Comparison of ENCODE assay signal across 8 cellular contexts in genomic region chr12:94676011-94676709, GRCh38. TPM values are rescaled to one million over a fixed set of nuclear protein-coding genes. Genes with fewer than 3 reads are reported as not detected.
DNase-seq lines count a peak whose midpoint lies in the region; ATAC-seq, FAIRE-seq and TF ChIP-seq lines count a peak whose summit lies in the region.

No MANE protein-coding gene starts in this region.

- peaks cover 4% of the 10 kb centered on the region for H3K27me3 Mint-ChIP-seq in CD8-positive, alpha-beta T cell (ENCODE audit: low read depth)
- H3K27me3 Mint-ChIP-seq in stimulated activated naive B cell treated with anti-CD40 and anti-IgM and Interleukin-4, amounts not matched to agents 10 μg/mL and 1 μg/mL and 100 μg/mL, for 72 hours: no peaks in the 10 kb centered on the region

- H4K5ac ChIP-seq in H1 (ENCODE audit: insufficient read length, low read depth, low read length): no peak overlapping the region

- intact Hi-C loops in CD8-positive, alpha-beta T cell (cut with DNase I, micrococcal nuclease): no loop called here

- TF ChIP-seq EP300 in H1 (IDR thresholded peaks at IDR 0.05; ENCODE audit: borderline replicate concordance in 1 of 2, low read depth in 2 of 2, low read length in 2 of 2): no peak

- no peak overlapping the region for H2AFZ ChIP-seq in H1 (ENCODE audit: low read length)

- no peaks in the 10 kb centered on the region for H3K27me3 ChIP-seq in CD8-positive, alpha-beta T cell (ENCODE audit: insufficient read depth, low read length)
- no peaks in the 10 kb centered on the region for H3K27me3 ChIP-seq in H1 (replicated peaks in 1 of 4; ENCODE audit: control insufficient read depth in 3 of 4, extremely low read depth in 1 of 4, insufficient read depth in 3 of 4, low read length in 3 of 4)

- no peaks in the 10 kb centered on the region for H3K23me2 ChIP-seq in H1 (ENCODE audit: low read depth, low read length)

- peak overlapping the region; percentile 39 for H3K27ac ChIP-seq in CD8-positive, alpha-beta T cell (ENCODE audit: low read depth, low read length)
- H3K27ac ChIP-seq in H1 (ENCODE audit: low read depth, low read length): no peak overlapping the region

- FAIRE-seq in H1 (lab: Jason Lieb, UNC): no peak

- no peak overlapping the region for H3K4me3 ChIP-seq in CD8-positive, alpha-beta T cell (ENCODE audit: low read depth, low read length)
- H3K4me3 ChIP-seq in Jurkat, Clone E6-1 (ENCODE audit: low read length): no peak overlapping the region
- H3K4me3 ChIP-seq in H1 (ENCODE audit: extremely low read depth in 1 of 4, insufficient read depth in 2 of 4, low read depth in 3 of 4, low read length in 4 of 4): no peak overlapping the region

- CTCF ChIA-PET in CD8-positive, alpha-beta T cell (lab: Charles Lee): no interaction called here
- CTCF ChIA-PET in H1 (lab: Charles Lee; ENCODE audit: partially characterized antibody): interaction anchor here (0.6 kb wide), 1 partner anchor 305 kb away, joined by 3 read pairs; no protein-coding TSS in a partner anchor

- no peak overlapping the region for H3K56ac ChIP-seq in H1 (replicated peaks; ENCODE audit: insufficient read length, low read depth, low read length)

- H2BK15ac ChIP-seq in H1 (ENCODE audit: low read length): no peak overlapping the region

- no peaks in the 10 kb centered on the region; the same call in 1 of the 2 replicates for H3K79me1 ChIP-seq in H1 (ENCODE audit: low read depth, low read length)

- no peak overlapping the region for H3K14ac ChIP-seq in H1 (ENCODE audit: insufficient read length)

- H3K4ac ChIP-seq in H1 (replicated peaks; ENCODE audit: insufficient read length, low read depth, low read length): no peak overlapping the region

- H3K9me3 ChIP-seq in CD8-positive, alpha-beta T cell (ENCODE audit: low read length): no peaks in the 10 kb centered on the region
- H3K9me3 ChIP-seq in H1 (ENCODE audit: insufficient read depth in 2 of 2, low read depth in 1 of 2, low read length in 1 of 2): no peaks in the 10 kb centered on the region

- H3K18ac ChIP-seq in H1 (ENCODE audit: extremely low read depth, low read length): no peak overlapping the region; the same call in 1 of the 2 replicates

- H3K4me1 ChIP-seq in CD8-positive, alpha-beta T cell (ENCODE audit: insufficient read depth, low read length): peaks cover 20% of the 10 kb centered on the region
- peaks cover 0 to 6% (median 1%) of the 10 kb centered on the region in 4 experiments; a peak in 3 of 7 replicates for H3K4me1 ChIP-seq in H1 (replicated peaks in 1 of 4; ENCODE audit: control insufficient read depth in 3 of 4, insufficient read depth in 4 of 4, low read length in 3 of 4)

- no peak overlapping the region for H3K4me2 ChIP-seq in H1 (ENCODE audit: insufficient read depth in 1 of 2, low read depth in 2 of 2, low read length in 2 of 2)

- no peak overlapping the region for H2BK12ac ChIP-seq in H1 (ENCODE audit: low read depth, low read length)

- peak; percentile 94 for ATAC-seq in CD8-positive, alpha-beta T cell
- peak; percentile 62 for ATAC-seq in GM19467 (IDR thresholded peaks at IDR 0.05; ENCODE audit: unreplicated experiment)
- ATAC-seq in stimulated activated naive B cell treated with anti-CD40 and anti-IgM and Interleukin-4, amounts not matched to agents 10 μg/mL and 1 μg/mL and 100 μg/mL, for 72 hours (replicated peaks): peak; percentile 92 to 95

- no peaks in the 10 kb centered on the region for H3K79me2 ChIP-seq in H1 (ENCODE audit: control insufficient read depth in 1 of 2, insufficient read depth in 2 of 2, low read length in 2 of 2)

- no peak for TF ChIP-seq POLR2A in H1 (IDR thresholded peaks at IDR 0.05; ENCODE audit: control extremely low read depth in 1 of 2, low read depth in 2 of 2, low read length in 2 of 2)

- peak in 5 of 7 experiments; percentile 14 to 51 (median 15) for DNase-seq in CD8-positive, alpha-beta T cell
- DNase-seq in Jurkat, Clone E6-1 (ENCODE audit: low read depth, low spot score): peak; percentile 72
- DNase-seq in H1 (ENCODE audit: low read depth in 1 of 2, low spot score in 2 of 2) (no peak), NCI-H526 treated with DMSO at 0.1 percent for 48 hours (lab: John Stamatoyannopoulos, UW) (no peak), NCI-H2107 (lab: John Stamatoyannopoulos, UW) (no peak), T-helper 9 cell (no peak)
- peak; percentile 23 for DNase-seq in stimulated activated naive B cell treated with anti-CD40 and anti-IgM and Interleukin-4, amounts not matched to agents 10 μg/mL and 1 μg/mL and 100 μg/mL, for 72 hours

- no peaks in the 10 kb centered on the region for H3K36me3 ChIP-seq in CD8-positive, alpha-beta T cell (ENCODE audit: insufficient read depth, low read length)
- H3K36me3 ChIP-seq in H1 (ENCODE audit: control insufficient read depth in 2 of 4, insufficient read depth in 4 of 4, low read length in 3 of 4): no peaks in the 10 kb centered on the region

- no peak overlapping the region for H2AK5ac ChIP-seq in H1 (ENCODE audit: low read depth, low read length)

- peaks cover 29% of the 10 kb centered on the region for H3K4me1 Mint-ChIP-seq in CD8-positive, alpha-beta T cell (ENCODE audit: low read depth)
- peaks cover 26 to 40% of the 10 kb centered on the region in 2 donors for H3K4me1 Mint-ChIP-seq in stimulated activated naive B cell treated with anti-CD40 and anti-IgM and Interleukin-4, amounts not matched to agents 10 μg/mL and 1 μg/mL and 100 μg/mL, for 72 hours

- no peaks in the 10 kb centered on the region for H3K9me3 Mint-ChIP-seq in CD8-positive, alpha-beta T cell
- H3K9me3 Mint-ChIP-seq in stimulated activated naive B cell treated with anti-CD40 and anti-IgM and Interleukin-4, amounts not matched to agents 10 μg/mL and 1 μg/mL and 100 μg/mL, for 72 hours: peaks cover 3 to 4% of the 10 kb centered on the region in 2 donors

- no peak overlapping the region for H3K23ac ChIP-seq in H1 (ENCODE audit: insufficient read length)

- H4K20me1 ChIP-seq in H1 (replicated peaks in 1 of 2; ENCODE audit: control insufficient read depth in 1 of 2, insufficient read depth in 2 of 2, low read length in 2 of 2): no peaks in the 10 kb centered on the region

- H3K27ac Mint-ChIP-seq in CD8-positive, alpha-beta T cell: peak overlapping the region; percentile 92
- peak overlapping the region; percentile 85 for H3K27ac Mint-ChIP-seq in stimulated activated naive B cell treated with anti-CD40 and anti-IgM and Interleukin-4, amounts not matched to agents 10 μg/mL and 1 μg/mL and 100 μg/mL, for 72 hours

- POLR2A ChIA-PET in CD8-positive, alpha-beta T cell (lab: Charles Lee): no interaction called here
- POLR2A ChIA-PET in H1 (lab: Charles Lee; ENCODE audit: partially characterized antibody): no interaction called here

- TF ChIP-seq RAD21 in H1 (IDR thresholded peaks at IDR 0.05 in 1 of 2, conservative IDR thresholded peaks at IDR 0.05 in 1 of 2; ENCODE audit: low read depth in 2 of 2, low read length in 2 of 2): no peak

- H2BK20ac ChIP-seq in H1 (ENCODE audit: low read length): 0 out of 2 replicates have a peak overlapping the region, but pooled peaks have one; percentile 34

- H3K9ac ChIP-seq in H1 (replicated peaks in 1 of 4; ENCODE audit: extremely low read depth in 1 of 4, low read depth in 3 of 4, low read length in 3 of 4): no peak overlapping the region

- H2BK120ac ChIP-seq in H1 (replicated peaks; ENCODE audit: low read depth, low read length): no peak overlapping the region

- no peak overlapping the region for H2BK5ac ChIP-seq in H1 (ENCODE audit: low read depth, low read length)

- 91% methylated on average over 10 of the region's 10 CpGs; no CpG with 5 or more reads in 1 of the 2 experiments for WGBS in H1 (ENCODE audit: extremely low coverage in 1 of 2, insufficient coverage in 1 of 2, insufficient read length in 1 of 2, insufficient replicate concordance in 2 of 2, low coverage in 1 of 2, low lambda C conversion rate in 2 of 2, missing lambda C conversion rate in 1 of 2), 2 experiments

- no peaks in the 10 kb centered on the region for H3K36me3 Mint-ChIP-seq in CD8-positive, alpha-beta T cell
- H3K36me3 Mint-ChIP-seq in stimulated activated naive B cell treated with anti-CD40 and anti-IgM and Interleukin-4, amounts not matched to agents 10 μg/mL and 1 μg/mL and 100 μg/mL, for 72 hours: peaks cover 9 to 35% of the 10 kb centered on the region in 2 donors

- H4K8ac ChIP-seq in H1 (ENCODE audit: extremely low read depth, insufficient read depth, low read length): no peak overlapping the region

- H4K91ac ChIP-seq in H1 (replicated peaks; ENCODE audit: insufficient read length, low read length): no peak overlapping the region

- H3K4me3 Mint-ChIP-seq in CD8-positive, alpha-beta T cell: peak overlapping the region; percentile 58
- peak overlapping the region; percentile 61 to 64 for H3K4me3 Mint-ChIP-seq in stimulated activated naive B cell treated with anti-CD40 and anti-IgM and Interleukin-4, amounts not matched to agents 10 μg/mL and 1 μg/mL and 100 μg/mL, for 72 hours

- TF ChIP-seq CTCF in CD8-positive, alpha-beta T cell (IDR thresholded peaks at IDR 0.05): no peak
- no peak for TF ChIP-seq CTCF in H1 (IDR thresholded peaks at IDR 0.05; ENCODE audit: control extremely low read depth in 1 of 3, insufficient read depth in 1 of 3, low read depth in 1 of 3, low read length in 3 of 3)

TF ChIP-seq in H1, 55 proteins besides CTCF, POLR2A, EP300 and RAD21:
- TF ChIP-seq SIRT6 (IDR thresholded peaks at IDR 0.05; ENCODE audit: low read length): no peak
- TF ChIP-seq CEBPB (IDR thresholded peaks at IDR 0.05; ENCODE audit: low read depth, low read length): no peak
- no peak for TF ChIP-seq ATF3 (IDR thresholded peaks at IDR 0.05; ENCODE audit: insufficient read depth, low read depth, low read length)
- TF ChIP-seq EZH2 (IDR thresholded peaks at IDR 0.05; ENCODE audit: low read depth, low read length, severe bottlenecking): no peak
- no peak for TF ChIP-seq POLR2AphosphoS5 (IDR thresholded peaks at IDR 0.05; ENCODE audit: low read depth, low read length)

RNA-seq across cellular contexts. Expression of gene TMCC3, which starts 25.8 kb away (rescaled TPM):
- total RNA-seq in CD8-positive, alpha-beta T cell: 1 to 10 TPM; 1.3 to 2.4 TPM
- polyA plus RNA-seq in Jurkat, Clone E6-1 (2012; ENCODE audit: insufficient read depth, insufficient read length): not detected
- 3.2 and 4.1 TPM in 2 replicates for total RNA-seq in H1 (2021; fragmentation: NEBNext Ultra II Directional; extraction: Animal tissue kit (Norgen Biotek cat#: 25700))
- polyA plus RNA-seq in H1 (2011; rRNA removed): 1.1 and 1.7 TPM in 2 replicates
- 1.7 TPM for polyA plus RNA-seq in H1 (2011; cell fraction: cytosol; rRNA removed)
- polyA plus RNA-seq in H1 (2011; cell fraction: nucleus; rRNA removed): 0.93 TPM
- polyA plus RNA-seq in H1 (2012, experiment 1 of 2): 1.6 to 2.4 TPM (median 1.8 TPM) in 4 replicates
- polyA plus RNA-seq in H1 (2012, experiment 2 of 2): 0.22 TPM
- polyA plus RNA-seq in H1 (2013, experiment 1 of 2): 1.2 TPM
- 1.2 TPM for polyA plus RNA-seq in H1 (2013, experiment 2 of 2)
- polyA minus RNA-seq in H1 (2011; rRNA and poly(A)+ RNA removed): 3.5 and 3.6 TPM in 2 replicates
- polyA minus RNA-seq in H1 (2011; cell fraction: cytosol; rRNA and poly(A)+ RNA removed): 1.9 TPM
- 2.1 TPM for polyA minus RNA-seq in H1 (2011; cell fraction: nucleus; rRNA and poly(A)+ RNA removed)

Comparison
In these comparisons a context has a peak if more than half of its experiments do, and no peak if none do; other contexts are left out.
1. DNase-seq: peak in CD8-positive, alpha-beta T cell (5 of 7), Jurkat, Clone E6-1 (single experiment) and stimulated activated naive B cell treated with anti-CD40 and anti-IgM and Interleukin-4, amounts not matched to agents 10 μg/mL and 1 μg/mL and 100 μg/mL, for 72 hours (single experiment); none in H1 (0 of 2), NCI-H526 treated with DMSO at 0.1 percent for 48 hours (single experiment), NCI-H2107 (single experiment) and T-helper 9 cell (single experiment).
2. Peak in every context shown above with its lines, with median percentiles within 50 percentile points of each other: ATAC-seq.